Comparison of ENCODE assay signal across 1 cellular context in the genomic region with DNA sequence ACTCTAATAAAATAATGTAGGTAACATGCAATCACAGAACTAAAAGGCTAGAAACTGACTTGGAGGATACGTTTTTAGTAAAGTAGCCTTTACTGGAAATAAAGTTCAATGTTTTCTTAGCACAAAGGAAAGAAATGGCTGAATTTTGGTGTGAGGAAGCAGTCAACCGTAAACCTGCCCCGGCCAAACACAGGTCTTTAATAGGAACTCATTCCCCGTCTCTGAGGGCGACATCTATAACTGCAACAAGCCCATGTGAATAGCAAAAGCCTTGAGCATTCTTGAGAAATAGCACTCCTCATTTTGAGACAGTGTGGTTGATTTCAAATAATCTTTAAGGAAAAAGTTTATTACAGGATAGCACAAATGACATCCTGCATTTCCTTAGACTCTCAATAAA.
TF ChIP-seq lines count a peak whose summit lies in the region.

No MANE protein-coding gene starts in this region.

TF ChIP-seq in HepG2, 621 proteins besides CTCF, POLR2A, EP300 and RAD21:
- no peak for TF ChIP-seq ZNF564 (CRISPR knock-in tag; IDR thresholded peaks at IDR 0.05)
- TF ChIP-seq, protein P1, sequence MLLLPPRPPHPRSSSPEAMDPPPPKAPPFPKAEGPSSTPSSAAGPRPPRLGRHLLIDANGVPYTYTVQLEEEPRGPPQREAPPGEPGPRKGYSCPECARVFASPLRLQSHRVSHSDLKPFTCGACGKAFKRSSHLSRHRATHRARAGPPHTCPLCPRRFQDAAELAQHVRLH (CRISPR knock-in tag; IDR thresholded peaks at IDR 0.05; ENCODE audit: borderline replicate concordance, low read depth) = no peak
- no peak for TF ChIP-seq SALL2 (CRISPR knock-in tag; IDR thresholded peaks at IDR 0.05)
- no peak for TF ChIP-seq ZNF256 (CRISPR knock-in tag; conservative IDR thresholded peaks at IDR 0.05)
